1 cellular context compared by ENCODE assay signal in genomic region chrX:45011597-45011996, GRCh38.
TF ChIP-seq lines count a peak whose summit lies in the region.

No MANE protein-coding gene starts in this region.

TF ChIP-seq in HEK293, 187 proteins besides CTCF, POLR2A, EP300 and RAD21 (continued from another document):
- peak; percentile 99 for TF ChIP-seq ZNF140 (tag by site-specific recombination; IDR thresholded peaks at IDR 0.05)
- TF ChIP-seq ZNF580 (tag by site-specific recombination; IDR thresholded peaks at IDR 0.05), result peak; percentile 74; the same call in 1 of the 2 replicates
- peak; percentile 90 for TF ChIP-seq ZNF223 (tag by site-specific recombination; IDR thresholded peaks at IDR 0.05)
- peak; percentile 66; the same call in 1 of the 2 replicates for TF ChIP-seq ZNF138 (tag by site-specific recombination; IDR thresholded peaks at IDR 0.05; ENCODE audit: borderline replicate concordance)
- TF ChIP-seq RBAK (tag by site-specific recombination; IDR thresholded peaks at IDR 0.05), result peak; percentile 83
- peak; percentile 76 for TF ChIP-seq REST (tag by site-specific recombination; IDR thresholded peaks at IDR 0.05)
- TF ChIP-seq ZNF18 (tag by site-specific recombination; IDR thresholded peaks at IDR 0.05), result 0 out of 2 replicates have a peak, but pooled peaks have one; percentile 45
- TF ChIP-seq WT1 (tag by site-specific recombination; IDR thresholded peaks at IDR 0.05), result no peak
- no peak for TF ChIP-seq PBX3 (CRISPR knock-in tag; IDR thresholded peaks at IDR 0.05)
- TF ChIP-seq ZNF266 (tag by site-specific recombination; IDR thresholded peaks at IDR 0.05; ENCODE audit: low read depth), result peak; percentile 95
- 0 out of 2 replicates have a peak, but pooled peaks have one; percentile 42 for TF ChIP-seq ZFP37 (tag by site-specific recombination; IDR thresholded peaks at IDR 0.05)
- peak; percentile 97 for TF ChIP-seq ZNF394 (tag by site-specific recombination; IDR thresholded peaks at IDR 0.05; ENCODE audit: borderline replicate concordance)
